1 cellular context compared by ENCODE assay signal in the genomic region with DNA sequence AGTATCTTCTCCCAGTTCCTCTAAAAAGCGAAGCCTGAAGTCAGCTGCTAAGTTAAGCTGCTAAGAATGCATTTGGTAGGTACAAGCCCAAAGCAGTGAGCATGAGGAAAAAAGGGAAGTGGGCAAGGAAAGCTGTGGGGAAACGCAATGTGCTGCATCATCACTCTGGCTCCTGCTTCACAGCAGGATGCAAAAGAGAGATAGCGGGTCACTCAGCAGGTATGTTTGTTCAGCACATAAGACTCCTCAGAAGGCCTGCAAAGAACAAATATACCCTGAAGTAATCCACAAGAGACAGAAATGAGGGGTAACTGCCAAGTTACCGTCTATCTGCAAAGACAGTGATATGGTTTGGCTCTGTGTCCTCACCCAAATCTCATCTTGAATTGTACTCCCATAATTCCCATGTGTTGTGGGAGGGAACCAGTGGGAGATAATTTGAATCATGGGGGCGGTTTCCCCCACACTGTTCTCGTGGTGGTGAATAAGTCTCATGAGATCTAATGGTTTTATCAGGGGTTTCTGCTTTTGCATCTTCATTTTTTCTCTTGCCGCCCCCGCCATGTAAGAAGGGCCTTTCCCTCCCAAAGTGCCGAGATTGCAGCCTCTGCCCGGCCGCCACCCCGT.
TF ChIP-seq lines count a peak whose summit lies in the region.

No MANE protein-coding gene starts in this region.

TF ChIP-seq in HCT116, 20 proteins besides CTCF, POLR2A, EP300 and RAD21 (continued from another document):
- TF ChIP-seq, protein P1, sequence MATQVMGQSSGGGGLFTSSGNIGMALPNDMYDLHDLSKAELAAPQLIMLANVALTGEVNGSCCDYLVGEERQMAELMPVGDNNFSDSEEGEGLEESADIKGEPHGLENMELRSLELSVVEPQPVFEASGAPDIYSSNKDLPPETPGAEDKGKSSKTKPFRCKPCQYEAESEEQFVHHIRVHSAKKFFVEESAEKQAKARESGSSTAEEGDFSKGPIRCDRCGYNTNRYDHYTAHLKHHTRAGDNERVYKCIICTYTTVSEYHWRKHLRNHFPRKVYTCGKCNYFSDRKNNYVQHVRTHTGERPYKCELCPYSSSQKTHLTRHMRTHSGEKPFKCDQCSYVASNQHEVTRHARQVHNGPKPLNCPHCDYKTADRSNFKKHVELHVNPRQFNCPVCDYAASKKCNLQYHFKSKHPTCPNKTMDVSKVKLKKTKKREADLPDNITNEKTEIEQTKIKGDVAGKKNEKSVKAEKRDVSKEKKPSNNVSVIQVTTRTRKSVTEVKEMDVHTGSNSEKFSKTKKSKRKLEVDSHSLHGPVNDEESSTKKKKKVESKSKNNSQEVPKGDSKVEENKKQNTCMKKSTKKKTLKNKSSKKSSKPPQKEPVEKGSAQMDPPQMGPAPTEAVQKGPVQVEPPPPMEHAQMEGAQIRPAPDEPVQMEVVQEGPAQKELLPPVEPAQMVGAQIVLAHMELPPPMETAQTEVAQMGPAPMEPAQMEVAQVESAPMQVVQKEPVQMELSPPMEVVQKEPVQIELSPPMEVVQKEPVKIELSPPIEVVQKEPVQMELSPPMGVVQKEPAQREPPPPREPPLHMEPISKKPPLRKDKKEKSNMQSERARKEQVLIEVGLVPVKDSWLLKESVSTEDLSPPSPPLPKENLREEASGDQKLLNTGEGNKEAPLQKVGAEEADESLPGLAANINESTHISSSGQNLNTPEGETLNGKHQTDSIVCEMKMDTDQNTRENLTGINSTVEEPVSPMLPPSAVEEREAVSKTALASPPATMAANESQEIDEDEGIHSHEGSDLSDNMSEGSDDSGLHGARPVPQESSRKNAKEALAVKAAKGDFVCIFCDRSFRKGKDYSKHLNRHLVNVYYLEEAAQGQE (IDR thresholded peaks at IDR 0.05; ENCODE audit: low read depth) = no peak
- TF ChIP-seq FOSL1 (IDR thresholded peaks at IDR 0.05; ENCODE audit: low read depth) (no peak), ZNF274 (IDR thresholded peaks at IDR 0.05; ENCODE audit: low read depth, low read length) (no peak), SP1 (IDR thresholded peaks at IDR 0.05; ENCODE audit: low read depth) (no peak)
